8 cellular contexts compared by ENCODE assay signal in the genomic region with DNA sequence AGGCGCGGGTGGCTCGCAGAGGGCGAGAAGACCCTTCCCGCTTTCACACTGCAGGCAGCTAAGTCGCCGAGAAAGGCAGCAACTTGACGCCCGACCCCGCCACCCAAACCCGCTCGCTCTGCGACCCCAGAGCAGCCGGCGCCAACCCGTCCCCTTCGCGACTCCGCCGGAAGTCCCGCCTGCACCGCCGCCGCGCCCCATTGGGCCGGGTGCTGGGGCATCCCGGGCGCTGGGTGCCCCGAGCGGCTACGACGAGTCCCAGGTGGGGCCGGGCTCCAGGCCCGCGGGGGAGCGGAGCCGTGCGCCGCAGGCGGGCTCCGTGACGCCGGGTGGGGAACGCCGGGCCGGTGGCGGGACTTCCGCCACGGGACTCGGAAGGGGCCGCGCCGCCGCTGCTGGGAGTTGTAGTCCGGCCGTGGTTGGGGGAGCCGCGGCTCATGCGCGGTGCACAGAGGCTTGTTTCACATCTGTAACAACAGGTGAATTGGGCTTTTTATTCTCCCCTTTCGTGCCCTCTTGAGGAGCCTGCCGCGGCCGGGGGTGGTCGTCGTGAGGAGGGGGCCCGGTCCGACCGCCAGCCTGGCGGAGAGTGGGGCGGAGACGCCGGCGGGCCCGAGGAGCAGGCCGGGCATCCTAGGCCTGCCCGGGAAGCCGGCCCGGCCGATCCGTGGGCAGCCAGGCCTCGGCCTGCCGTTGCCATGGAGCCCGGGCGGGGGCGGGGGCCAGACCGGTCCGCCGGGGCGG. TPM values are rescaled to one million over a fixed set of nuclear protein-coding genes. Genes with fewer than 3 reads are reported as not detected.
DNase-seq lines count a peak whose midpoint lies in the region; ATAC-seq, FAIRE-seq and TF ChIP-seq lines count a peak whose summit lies in the region.

Gene DHX30 (plus strand): TSS at position 405 of the 744 bp plus-strand sequence. CDS start 7,546 bp downstream, outside the sequence.

- FAIRE-seq in endothelial cell of umbilical vein (lab: Jason Lieb, UNC) = peak; percentile 57

- H3K4me2 ChIP-seq in OCI-LY1 (ENCODE audit: low read length) (peak within 1 kb of the TSS; percentile 74), endothelial cell of umbilical vein (ENCODE audit: insufficient read depth, low read length) (peak within 1 kb of the TSS; percentile 100)

- DNase-seq in CD8-positive, alpha-beta memory T cell = peak; percentile 79 to 86 (median 81)
- DNase-seq in activated T-cell treated with anti-CD3 and anti-CD28 coated beads for 1 hour (ENCODE audit: low read depth) = peak; percentile 73
- peak; percentile 91 for DNase-seq in endothelial cell of umbilical vein (ENCODE audit: low read depth, low spot score)
- peak; percentile 82 for DNase-seq in middle frontal gyrus (ENCODE audit: extremely low spot score, low spot score)
- DNase-seq in stimulated activated CD8-positive, alpha-beta memory T cell treated with anti-CD3 and anti-CD28 coated beads, Interleukin-2, amount 100 ng/mL, for 1 hour (ENCODE audit: low read depth in 2 of 2) = peak; percentile 56 to 70

- no peaks in the 10 kb centered on the region for H3K27me3 ChIP-seq in CD8-positive, alpha-beta memory T cell (ENCODE audit: insufficient read depth, low read length, poor library complexity, severe bottlenecking)
- no peaks in the 10 kb centered on the region for H3K27me3 ChIP-seq in OCI-LY1 (ENCODE audit: insufficient read depth, low read length)
- no peaks in the 10 kb centered on the region for H3K27me3 ChIP-seq in endothelial cell of umbilical vein (ENCODE audit: control insufficient read depth in 2 of 2, insufficient read depth in 2 of 2, low read length in 2 of 2)

- H3K4me1 Mint-ChIP-seq in CD8-positive, alpha-beta memory T cell = peaks cover 16 to 26% (median 26%) of the 10 kb centered on the region in 3 donors

- CTCF ChIA-PET in CD8-positive, alpha-beta memory T cell (lab: Charles Lee) = interaction anchor here (2.2 to 3.9 kb wide), 3 partner anchors 14 to 281 kb away, joined by 10 to 14 read pairs (median 11); no protein-coding TSS in a partner anchor
- CTCF ChIA-PET in endothelial cell of umbilical vein (lab: Charles Lee) = interaction anchor here (0.9 to 2.0 kb wide), 4 partner anchors 22 to 382 kb away, joined by 3 to 9 read pairs (median 4); no protein-coding TSS in a partner anchor

- no peaks in the 10 kb centered on the region for H3K36me3 ChIP-seq in CD8-positive, alpha-beta memory T cell (ENCODE audit: insufficient read depth, low read length)
- H3K36me3 ChIP-seq in OCI-LY1 (ENCODE audit: insufficient read depth, low read length) (peaks cover 6% of the 10 kb centered on the region; the same call in 1 of the 2 replicates), endothelial cell of umbilical vein (ENCODE audit: control insufficient read depth in 2 of 2, extremely low read depth in 1 of 2, insufficient read depth in 2 of 2, low read length in 2 of 2) (no peaks in the 10 kb centered on the region)

- H4K20me1 ChIP-seq in OCI-LY1 (ENCODE audit: insufficient read depth, low read length) (no peaks in the 10 kb centered on the region), endothelial cell of umbilical vein (replicated peaks; ENCODE audit: control insufficient read depth, extremely low read depth, insufficient read depth, low read length) (no peaks in the 10 kb centered on the region)

- H3K4me3 ChIP-seq in CD8-positive, alpha-beta memory T cell (ENCODE audit: low read length) = peak within 1 kb of the TSS; percentile 72
- peak within 1 kb of the TSS; percentile 82 for H3K4me3 ChIP-seq in OCI-LY1 (ENCODE audit: low read depth, low read length, poor library complexity, severe bottlenecking)
- peak within 1 kb of the TSS; percentile 61 to 94 (median 89) for H3K4me3 ChIP-seq in endothelial cell of umbilical vein (replicated peaks in 1 of 3; ENCODE audit: insufficient read depth in 1 of 3, low read depth in 1 of 3, low read length in 3 of 3)

- ATAC-seq in GM19397 (IDR thresholded peaks at IDR 0.05; ENCODE audit: unreplicated experiment) (peak; percentile 94), HG03558 (IDR thresholded peaks at IDR 0.05; ENCODE audit: extremely low read depth, unreplicated experiment) (peak; percentile 79)

- TF ChIP-seq CTCF in OCI-LY1 (IDR thresholded peaks at IDR 0.05; ENCODE audit: low read length) (no peak), endothelial cell of umbilical vein (IDR thresholded peaks at IDR 0.05; ENCODE audit: extremely low read depth in 1 of 2, insufficient read depth in 1 of 2, low read depth in 1 of 2, low read length in 2 of 2) (no peak)

- H3K9me3 Mint-ChIP-seq in CD8-positive, alpha-beta memory T cell = no peaks in the 10 kb centered on the region

- intact Hi-C loops in endothelial cell of umbilical vein (cut with micrococcal nuclease) = loop anchor here (1.0 kb wide), 2 partner anchors 22 to 281 kb away; no protein-coding TSS in a partner anchor

- no peaks in the 10 kb centered on the region for H3K27me3 Mint-ChIP-seq in CD8-positive, alpha-beta memory T cell

- H3K27ac ChIP-seq in CD8-positive, alpha-beta memory T cell (ENCODE audit: low read depth, low read length) = peak within 1 kb of the TSS; percentile 76
- H3K27ac ChIP-seq in OCI-LY1 (ENCODE audit: low read depth, low read length, poor library complexity, severe bottlenecking) = peak within 1 kb of the TSS; percentile 21
- peak within 1 kb of the TSS; percentile 88 for H3K27ac ChIP-seq in endothelial cell of umbilical vein (ENCODE audit: insufficient read depth, low read depth, low read length)

- POLR2A ChIA-PET in CD8-positive, alpha-beta memory T cell (lab: Charles Lee) = no interaction called here
- POLR2A ChIA-PET in endothelial cell of umbilical vein (lab: Charles Lee) = no interaction called here

- H3K9me3 ChIP-seq in CD8-positive, alpha-beta memory T cell (ENCODE audit: low read length) = no peaks in the 10 kb centered on the region
- H3K9me3 ChIP-seq in OCI-LY1 (ENCODE audit: low read length) (no peaks in the 10 kb centered on the region), endothelial cell of umbilical vein (replicated peaks; ENCODE audit: control insufficient read depth, insufficient read depth, low read length) (no peaks in the 10 kb centered on the region)

- H3K27ac Mint-ChIP-seq in CD8-positive, alpha-beta memory T cell = peak within 1 kb of the TSS; percentile 89 to 99 (median 96)

- peak; percentile 48 for TF ChIP-seq POLR2A in endothelial cell of umbilical vein (IDR thresholded peaks at IDR 0.05; ENCODE audit: low read depth, low read length)

- 0 out of 2 replicates have a peak within 1 kb of the TSS, but pooled peaks have one; percentile 23 for H2AFZ ChIP-seq in OCI-LY1 (ENCODE audit: low read length)
- H2AFZ ChIP-seq in endothelial cell of umbilical vein (ENCODE audit: low read depth, low read length) = peak within 1 kb of the TSS; percentile 85

- no TSS peak for BruUV-seq in endothelial cell of umbilical vein (replicated peaks; lab: Mats Ljungman, UMichigan)

- H3K9ac ChIP-seq in OCI-LY1 (ENCODE audit: low read length) = peak within 1 kb of the TSS; percentile 85
- peak within 1 kb of the TSS; percentile 83 for H3K9ac ChIP-seq in endothelial cell of umbilical vein (replicated peaks; ENCODE audit: extremely low read depth, insufficient read depth, low read length)

- H3K9me1 ChIP-seq in endothelial cell of umbilical vein (replicated peaks; ENCODE audit: control insufficient read depth, extremely low read depth, insufficient read depth, low read length) = no peaks in the 10 kb centered on the region

- H3F3A ChIP-seq in OCI-LY1 (ENCODE audit: insufficient read depth, low read length) = no peaks in the 10 kb centered on the region

- dilution Hi-C loops in endothelial cell of umbilical vein (cut with MboI; ENCODE audit: extremely low pct_ligation_motif_present, low sequenced_read_pairs) = no loop called here

- H3K36me3 Mint-ChIP-seq in CD8-positive, alpha-beta memory T cell = peaks cover 0 to 19% (median 3%) of the 10 kb centered on the region in 3 donors

- no peaks in the 10 kb centered on the region for H3K9me2 ChIP-seq in OCI-LY1 (ENCODE audit: low read depth, low read length)

- H3K4me3 Mint-ChIP-seq in CD8-positive, alpha-beta memory T cell = peak within 1 kb of the TSS; percentile 91 to 97 (median 94)

- H3K4me1 ChIP-seq in CD8-positive, alpha-beta memory T cell (ENCODE audit: insufficient read depth, low read length) = peaks cover 23% of the 10 kb centered on the region
- H3K4me1 ChIP-seq in OCI-LY1 (ENCODE audit: insufficient read depth, low read length, severe bottlenecking) (peaks cover 26% of the 10 kb centered on the region), endothelial cell of umbilical vein (ENCODE audit: control insufficient read depth, extremely low read depth, insufficient read depth, low read length) (peaks cover 7% of the 10 kb centered on the region)

- H3K79me2 ChIP-seq in OCI-LY1 (ENCODE audit: insufficient read depth, low read length) = no peaks in the 10 kb centered on the region; the same call in 1 of the 2 replicates
- H3K79me2 ChIP-seq in endothelial cell of umbilical vein (ENCODE audit: control insufficient read depth, insufficient read depth, low read length) = peaks cover 13% of the 10 kb centered on the region

TF ChIP-seq in endothelial cell of umbilical vein, 7 proteins besides CTCF, POLR2A, EP300 and RAD21:
- TF ChIP-seq JUN (IDR thresholded peaks at IDR 0.05; ENCODE audit: borderline replicate concordance, insufficient read depth, insufficient read length, low read depth) = no peak
- TF ChIP-seq POLR2AphosphoS5 (IDR thresholded peaks at IDR 0.05; ENCODE audit: insufficient read depth, low read depth, low read length) = peak; percentile 90

RNA-seq across cellular contexts. Expression of gene DHX30, which starts in this region (rescaled TPM):
- total RNA-seq in CD8-positive, alpha-beta memory T cell = 100 to 1,000 TPM; 117 TPM
- polyA plus RNA-seq in CD8-positive, alpha-beta memory T cell = 48.3 TPM
- 85.2 and 86.9 TPM in 2 replicates for total RNA-seq in endothelial cell of umbilical vein
- polyA plus RNA-seq in endothelial cell of umbilical vein = 79.0 and 80.1 TPM in 2 replicates
- 55.6 and 63.3 TPM in 2 replicates for polyA plus RNA-seq in endothelial cell of umbilical vein (2011; cell fraction: cytosol; rRNA removed)
- 191 and 198 TPM in 2 replicates for polyA plus RNA-seq in endothelial cell of umbilical vein (2011; cell fraction: nucleus; rRNA removed)
- polyA plus RNA-seq in endothelial cell of umbilical vein (2012) = 43.7 and 46.1 TPM in 2 replicates
- 76.8 and 84.6 TPM in 2 replicates for polyA minus RNA-seq in endothelial cell of umbilical vein
- 74.7 TPM for polyA minus RNA-seq in endothelial cell of umbilical vein (2011; cell fraction: cytosol; rRNA and poly(A)+ RNA removed)
- 80.4 and 81.4 TPM in 2 replicates for polyA minus RNA-seq in endothelial cell of umbilical vein (2011; cell fraction: nucleus; rRNA and poly(A)+ RNA removed)

Comparison
In these comparisons a context has a peak if more than half of its experiments do, and no peak if none do; other contexts are left out.
1. Peak in every context shown above with its lines: DNase-seq, ATAC-seq, H3K4me3 ChIP-seq and H3K27ac ChIP-seq.
2. H3K27ac ChIP-seq: peak in every context shown above with its lines; median percentile 88 in endothelial cell of umbilical vein; 76 in CD8-positive, alpha-beta memory T cell; 21 in OCI-LY1.